Comparison of ENCODE assay signal across 8 cellular contexts in the genomic region with DNA sequence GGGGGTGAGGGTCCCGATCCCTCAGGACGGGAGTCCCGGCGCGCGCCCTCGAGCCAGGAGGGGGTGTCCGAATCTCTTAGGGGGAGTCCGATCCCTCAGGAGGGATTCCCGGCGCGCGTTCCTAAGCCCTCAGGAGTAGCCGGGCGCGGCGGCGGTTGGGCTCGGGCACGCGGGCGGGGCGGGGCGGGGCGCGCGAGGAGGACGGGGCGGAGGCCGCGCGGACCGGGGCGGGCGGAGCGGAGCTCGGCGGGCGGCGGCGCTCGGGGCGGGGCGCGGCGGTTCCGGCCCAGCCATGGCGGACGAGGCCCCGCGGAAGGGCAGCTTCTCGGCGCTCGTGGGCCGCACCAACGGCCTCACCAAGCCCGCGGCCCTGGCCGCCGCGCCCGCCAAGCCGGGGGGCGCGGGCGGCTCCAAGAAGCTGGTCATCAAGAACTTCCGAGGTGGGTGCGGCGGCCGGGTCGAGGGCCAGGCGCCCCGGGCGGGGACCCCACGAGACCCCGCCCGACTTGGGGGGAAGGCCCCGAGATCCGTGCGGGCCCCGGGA. TPM values are rescaled to one million over a fixed set of nuclear protein-coding genes. Genes with fewer than 3 reads are reported as not detected.
DNase-seq lines count a peak whose midpoint lies in the region; ATAC-seq and TF ChIP-seq lines count a peak whose summit lies in the region.

A gene (plus strand): TSS at position 278 of the 544 bp plus-strand sequence. CDS start 15 bp downstream, at position 293.

- H3K4me3 ChIP-seq in muscle layer of duodenum (ENCODE audit: low read depth in 1 of 2, low read length in 2 of 2), result peak within 1 kb of the TSS; percentile 86 to 95

- H3K27ac Mint-ChIP-seq in activated T-cell treated with anti-CD3 and anti-CD28 coated beads, Interleukin-2, amount 50 U/mL, for 24 hours, result peak within 1 kb of the TSS; percentile 91

- H3K27me3 ChIP-seq in muscle layer of duodenum (ENCODE audit: low read depth, low read length), result no peaks in the 10 kb centered on the region

- H3K9me3 Mint-ChIP-seq in activated T-cell treated with anti-CD3 and anti-CD28 coated beads, Interleukin-2, amount 50 U/mL, for 24 hours, result no peaks in the 10 kb centered on the region

- ATAC-seq in HG03378 (IDR thresholded peaks at IDR 0.05; ENCODE audit: unreplicated experiment) (peak; percentile 24), esophagus mucosa (peak; percentile 75)

- DNase-seq in CD1c-positive myeloid dendritic cell (ENCODE audit: extremely low spot score) (peak; percentile 85), NOMO-1 treated with DMSO at 0.1 percent for 48 hours (lab: John Stamatoyannopoulos, UW; ENCODE audit: unreplicated experiment) (peak; percentile 53)
- DNase-seq in activated T-cell treated with anti-CD3 and anti-CD28 coated beads, Interleukin-2, amount 50 U/mL, for 24 hours, result peak; percentile 84
- peak; percentile 45 to 56 for DNase-seq in stimulated activated CD8-positive, alpha-beta memory T cell treated with anti-CD3 and anti-CD28 coated beads, Interleukin-7, amount 100 ng/mL, for 48 hours (ENCODE audit: extremely low read depth in 1 of 2, low read depth in 1 of 2)

- no peaks in the 10 kb centered on the region for H3K9me3 ChIP-seq in muscle layer of duodenum (ENCODE audit: control insufficient read depth in 1 of 2, low read length in 2 of 2)

- peak within 1 kb of the TSS; percentile 79 for H3K27ac ChIP-seq in muscle layer of duodenum (ENCODE audit: low read length)

- peak within 1 kb of the TSS; percentile 92 for H3K4me3 Mint-ChIP-seq in activated T-cell treated with anti-CD3 and anti-CD28 coated beads, Interleukin-2, amount 50 U/mL, for 24 hours

- H3K36me3 ChIP-seq in muscle layer of duodenum (ENCODE audit: control insufficient read depth in 1 of 2, insufficient read depth in 2 of 2, low read length in 2 of 2), result peaks cover 0 to 12% of the 10 kb centered on the region in 2 donors

- H3K27me3 Mint-ChIP-seq in activated T-cell treated with anti-CD3 and anti-CD28 coated beads, Interleukin-2, amount 50 U/mL, for 24 hours, result no peaks in the 10 kb centered on the region

- peak; percentile 59 for TF ChIP-seq POLR2A in GM19193 (IDR thresholded peaks at IDR 0.05; ENCODE audit: extremely low read depth, insufficient read depth, insufficient read length)

- H3K36me3 Mint-ChIP-seq in activated T-cell treated with anti-CD3 and anti-CD28 coated beads, Interleukin-2, amount 50 U/mL, for 24 hours (ENCODE audit: low read depth), result peaks cover 74% of the 10 kb centered on the region

- peaks cover 13 to 54% of the 10 kb centered on the region in 2 donors for H3K4me1 ChIP-seq in muscle layer of duodenum (ENCODE audit: control insufficient read depth in 1 of 2, insufficient read depth in 2 of 2, low read length in 2 of 2)

- peaks cover 34% of the 10 kb centered on the region for H3K4me1 Mint-ChIP-seq in activated T-cell treated with anti-CD3 and anti-CD28 coated beads, Interleukin-2, amount 50 U/mL, for 24 hours (ENCODE audit: low read depth)

RNA-seq across cellular contexts. Expression of the gene that starts here (rescaled TPM):
- total RNA-seq in esophagus mucosa, result 48.3 TPM

Comparison
In these comparisons a context has a peak if more than half of its experiments do, and no peak if none do; other contexts are left out.
1. Peak in every context shown above with its lines: DNase-seq, ATAC-seq, H3K4me3 ChIP-seq and H3K27ac ChIP-seq.